In the genomic region with DNA sequence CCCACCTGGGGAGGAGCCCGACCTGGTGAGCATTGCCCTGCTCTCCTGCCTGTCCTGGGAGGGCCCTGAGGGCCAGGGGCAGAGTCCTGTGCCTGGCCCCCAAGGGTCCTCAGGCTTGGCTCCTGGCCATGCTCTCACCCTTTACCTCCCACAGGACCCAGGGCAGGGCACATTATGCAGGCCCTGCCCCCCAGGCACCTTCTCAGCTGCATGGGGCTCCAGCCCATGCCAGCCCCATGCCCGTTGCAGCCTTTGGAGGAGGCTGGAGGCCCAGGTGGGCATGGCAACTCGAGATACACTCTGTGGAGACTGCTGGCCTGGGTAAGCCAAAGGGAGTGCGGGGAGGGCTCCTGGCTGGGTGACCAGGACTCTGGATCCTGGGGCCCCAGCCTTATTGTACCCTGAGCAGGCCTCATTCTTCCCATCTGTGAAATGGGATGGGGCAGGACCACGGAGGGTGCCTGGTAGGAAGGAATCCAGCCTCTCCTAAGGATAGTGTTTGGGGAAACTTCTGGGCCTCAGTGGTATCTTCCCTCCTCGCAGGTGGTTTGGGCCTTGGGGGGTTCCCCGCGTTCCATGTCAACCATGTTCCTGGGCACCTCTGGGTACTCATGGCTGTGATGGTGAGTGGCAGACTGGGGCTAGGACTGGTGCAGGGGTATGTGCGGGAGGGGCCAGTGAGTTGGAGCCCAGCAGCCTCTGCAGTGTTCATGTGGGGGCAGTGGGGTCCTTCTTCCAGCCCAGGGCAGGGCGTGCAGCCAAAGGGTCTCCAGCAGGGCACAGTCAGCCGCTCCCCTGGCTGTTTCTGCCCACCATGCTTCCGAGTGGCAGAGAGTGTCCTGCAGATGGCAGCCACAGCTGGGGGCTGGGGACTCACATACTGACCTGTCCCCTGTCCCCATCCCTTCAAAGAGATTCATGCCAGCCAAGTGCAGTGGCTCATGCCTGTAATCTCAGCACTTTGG, we compare ENCODE assay signal across 11 cellular contexts.
"Had no signal": no experiment of that assay in that cellular context is flagged by ENCODE, and none has a peak within 500 bp of the region (broad histone marks: within the 10 kb centered on the region; RNA-seq: fewer than 3 reads in every experiment).

No MANE protein-coding gene starts in this region.

- H3K9me3 Mint-ChIP-seq: immature natural killer cell; natural killer cell treated with Interleukin-12 subunit alpha and Interleukin-12 subunit beta and Interleukin-15 and Interleukin-18, amount 100 ng/mL, for 72 hours; T-helper 2 cell treated with Interferon-gamma antibody and Interleukin-4, amounts not matched to agents 5 μg/mL and 100 μg/mL, for 36 hours had no signal

- H3K9me3 ChIP-seq: tibial artery, uterus had no signal

- H3K36me3 Mint-ChIP-seq: immature natural killer cell; natural killer cell treated with Interleukin-12 subunit alpha and Interleukin-12 subunit beta and Interleukin-15 and Interleukin-18, amount 100 ng/mL, for 72 hours had no signal

- H3K27me3 ChIP-seq: foreskin keratinocyte, tibial artery, uterus had no signal

- H3K4me3 Mint-ChIP-seq: immature natural killer cell; natural killer cell treated with Interleukin-12 subunit alpha and Interleukin-12 subunit beta and Interleukin-15 and Interleukin-18, amount 100 ng/mL, for 72 hours; T-helper 2 cell treated with Interferon-gamma antibody and Interleukin-4, amounts not matched to agents 5 μg/mL and 100 μg/mL, for 36 hours had no signal

- ATAC-seq: activated CD4-positive, CD25-positive, alpha-beta regulatory T cell treated with anti-CD3 and anti-CD28 coated beads, Interleukin-2, amount 50 U/mL, for 24 hours; foreskin keratinocyte; natural killer cell treated with Interleukin-12 subunit alpha and Interleukin-12 subunit beta and Interleukin-15 and Interleukin-18, amount 100 ng/mL, for 72 hours had no signal

- H3K36me3 ChIP-seq: tibial artery, uterus had no signal

- H3K27ac ChIP-seq: foreskin keratinocyte, tibial artery, uterus had no signal

- H3K4me1 ChIP-seq: uterus had no signal

- H3K4me3 ChIP-seq: tibial artery, uterus had no signal

- DNase-seq: activated naive CD4-positive, alpha-beta T cell; foreskin keratinocyte; immature natural killer cell; mammary epithelial cell; stimulated activated CD4-positive, alpha-beta T cell treated with anti-CD3 and anti-CD28 coated beads, Interleukin-4, amount 100 ng/mL, for 1 hour; stimulated activated CD8-positive, alpha-beta memory T cell treated with anti-CD3 and anti-CD28 coated beads, Interleukin-4, amount 100 ng/mL, for 48 hours; tibial artery; uterus had no signal

- H3K27me3 Mint-ChIP-seq: natural killer cell treated with Interleukin-12 subunit alpha and Interleukin-12 subunit beta and Interleukin-15 and Interleukin-18, amount 100 ng/mL, for 72 hours had no signal
